In the genomic region with DNA sequence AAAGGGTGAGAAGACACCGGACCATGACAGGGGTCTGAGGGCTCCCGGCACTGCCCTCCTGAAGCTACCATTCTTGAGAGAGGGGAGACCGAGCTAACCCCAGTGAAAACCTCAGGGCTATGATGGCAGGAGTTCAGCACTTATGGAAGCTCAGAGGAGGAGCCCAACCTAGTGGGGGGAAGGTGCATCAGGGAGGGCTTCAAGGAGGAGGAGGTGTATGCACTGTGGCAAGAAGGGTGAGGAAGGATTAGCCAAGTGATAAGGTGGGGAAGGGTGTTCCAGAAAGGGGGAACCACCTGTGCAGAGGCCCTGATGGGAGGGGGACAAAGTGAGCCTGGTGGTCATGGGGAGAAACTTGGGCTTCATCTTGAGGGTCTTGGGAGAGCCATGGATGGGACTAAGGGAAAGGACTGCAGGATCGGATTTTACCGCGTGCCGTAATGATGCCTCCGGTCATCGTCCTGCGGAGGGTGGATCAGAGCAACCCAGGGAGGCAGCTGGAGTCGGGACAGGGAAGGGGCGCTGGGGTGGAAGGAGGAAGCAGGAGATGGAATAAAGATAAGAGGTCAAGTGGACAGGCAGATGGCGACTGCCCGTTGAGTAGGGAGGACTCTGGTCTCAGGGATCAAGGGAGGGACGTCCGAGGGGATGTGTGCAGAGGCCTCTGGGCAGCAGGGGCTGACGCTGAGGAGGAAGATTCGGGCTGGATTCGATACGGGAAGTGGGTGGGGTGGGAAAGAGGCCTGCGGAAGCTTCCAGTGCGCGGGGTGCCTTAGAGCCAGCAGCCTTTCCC, we compare ENCODE assay signal across 6 cellular contexts.
A peak's percentile ranks its signal among the peaks of the same experiment; 100 is the strongest.
DNase-seq lines count a peak whose midpoint lies in the region; ATAC-seq and TF ChIP-seq lines count a peak whose summit lies in the region.

No MANE protein-coding gene starts in this region.

- H3K9me3 ChIP-seq in neutrophil, result no peaks in the 10 kb centered on the region

- H3K27ac ChIP-seq in neutrophil, result no peak overlapping the region

- peak overlapping the region; percentile 72 for H3K4me3 Mint-ChIP-seq in central memory CD8-positive, alpha-beta T cell

- H3K4me3 ChIP-seq in HFF-Myc (replicated peaks; ENCODE audit: low read depth, low read length), result peak overlapping the region; percentile 50
- H3K4me3 ChIP-seq in neutrophil (ENCODE audit: low read depth in 1 of 2, low read length in 1 of 2), result peak overlapping the region; percentile 58 to 67

- H3K27me3 ChIP-seq in neutrophil, result peaks cover 84% of the 10 kb centered on the region

- H3K27ac Mint-ChIP-seq in central memory CD8-positive, alpha-beta T cell (ENCODE audit: low read depth), result peak overlapping the region; percentile 35

- peaks cover 11% of the 10 kb centered on the region for H3K4me1 Mint-ChIP-seq in central memory CD8-positive, alpha-beta T cell

- peaks cover 35% of the 10 kb centered on the region for H3K27me3 Mint-ChIP-seq in central memory CD8-positive, alpha-beta T cell

- no peaks in the 10 kb centered on the region for H3K36me3 Mint-ChIP-seq in central memory CD8-positive, alpha-beta T cell (ENCODE audit: insufficient read depth)

- H3K4me1 ChIP-seq in neutrophil (ENCODE audit: control insufficient read depth in 1 of 2, insufficient read depth in 1 of 2, low read depth in 1 of 2, low read length in 1 of 2), result peaks cover 17 to 18% of the 10 kb centered on the region in 2 experiments

- no peaks in the 10 kb centered on the region for H3K9me3 Mint-ChIP-seq in central memory CD8-positive, alpha-beta T cell

- no peak for ATAC-seq in central memory CD8-positive, alpha-beta T cell (replicated peaks; ENCODE audit: extremely low read depth, poor library complexity, severe bottlenecking)
- no peak for ATAC-seq in GM21619 (IDR thresholded peaks at IDR 0.05; ENCODE audit: unreplicated experiment)

- DNase-seq in HFF-Myc (ENCODE audit: extremely low read depth, low read depth) (no peak), NCI-H69 (lab: John Stamatoyannopoulos, UW) (no peak), NCI-H2029 (lab: John Stamatoyannopoulos, UW) (no peak)
- no peak for DNase-seq in central memory CD8-positive, alpha-beta T cell (ENCODE audit: low spot score in 2 of 2)

- no peaks in the 10 kb centered on the region for H3K36me3 ChIP-seq in neutrophil

- TF ChIP-seq CTCF in HFF-Myc (IDR thresholded peaks at IDR 0.05; ENCODE audit: low read depth, low read length, missing control alignments) (no peak), neutrophil (IDR thresholded peaks at IDR 0.05) (no peak)
